Comparison of ENCODE assay signal across 1 cellular context in genomic region chr17:50431219-50431618, GRCh38.
TF ChIP-seq lines count a peak whose summit lies in the region.

No MANE protein-coding gene starts in this region.

TF ChIP-seq in HepG2, 621 proteins besides CTCF, POLR2A, EP300 and RAD21:
- TF ChIP-seq TBX3 (IDR thresholded peaks at IDR 0.05; ENCODE audit: borderline replicate concordance): no peak
- TF ChIP-seq TEF (CRISPR knock-in tag; IDR thresholded peaks at IDR 0.05): no peak
- TF ChIP-seq ZNF430 (CRISPR knock-in tag; IDR thresholded peaks at IDR 0.05): no peak
- TF ChIP-seq ZNF616 (CRISPR knock-in tag; IDR thresholded peaks at IDR 0.05; ENCODE audit: low read depth): no peak
- TF ChIP-seq CEBPZ (IDR thresholded peaks at IDR 0.05; ENCODE audit: low read length): no peak
- no peak for TF ChIP-seq MLLT10 (CRISPR knock-in tag; IDR thresholded peaks at IDR 0.05)
- TF ChIP-seq, protein P1, sequence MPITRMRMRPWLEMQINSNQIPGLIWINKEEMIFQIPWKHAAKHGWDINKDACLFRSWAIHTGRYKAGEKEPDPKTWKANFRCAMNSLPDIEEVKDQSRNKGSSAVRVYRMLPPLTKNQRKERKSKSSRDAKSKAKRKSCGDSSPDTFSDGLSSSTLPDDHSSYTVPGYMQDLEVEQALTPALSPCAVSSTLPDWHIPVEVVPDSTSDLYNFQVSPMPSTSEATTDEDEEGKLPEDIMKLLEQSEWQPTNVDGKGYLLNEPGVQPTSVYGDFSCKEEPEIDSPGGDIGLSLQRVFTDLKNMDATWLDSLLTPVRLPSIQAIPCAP (CRISPR knock-in tag; IDR thresholded peaks at IDR 0.05; ENCODE audit: low read depth): no peak
- TF ChIP-seq MYPOP (CRISPR knock-in tag; IDR thresholded peaks at IDR 0.05): no peak
- TF ChIP-seq AFF4 (CRISPR knock-in tag; IDR thresholded peaks at IDR 0.05): no peak
